In genomic region chr2:158928515-158928914, GRCh38 we compare ENCODE assay signal across 8 cellular contexts.
"Had no signal": no experiment of that assay in that cellular context is flagged by ENCODE, and none has a peak within 500 bp of the region (broad histone marks: within the 10 kb centered on the region; RNA-seq: fewer than 3 reads in every experiment).

No MANE protein-coding gene starts in this region.

- H3K4me3 ChIP-seq: GM12878 had no signal

- FAIRE-seq: G401.6, GM12878, GM12891, GM12892, GM18507, GM19239 had no signal

- DNase-seq: GDM1, GF-D8 had no signal

- ATAC-seq: GM12878 had no signal
